ENCODE assay signal across 22 cellular contexts in genomic region chr2:113228991-113229716, GRCh38. TPM values are rescaled to one million over a fixed set of nuclear protein-coding genes. Genes with fewer than 3 reads are reported as not detected.
A peak's percentile ranks its signal among the peaks of the same experiment; 100 is the strongest.
DNase-seq lines count a peak whose midpoint lies in the region; ATAC-seq and TF ChIP-seq lines count a peak whose summit lies in the region.
"Had no signal": no experiment of that assay in that cellular context is flagged by ENCODE, and none has a peak within 500 bp of the region (broad histone marks: within the 10 kb centered on the region; RNA-seq: fewer than 3 reads in every experiment).

No MANE protein-coding gene starts in this region.

- H3K27ac Mint-ChIP-seq in GM23338 (no peak overlapping the region), brain (peak overlapping the region in 3 of 5 experiments; percentile 41 to 60 (median 54)), nephron (peak overlapping the region in 2 of 3 experiments; percentile 57 to 61)
- H3K27ac Mint-ChIP-seq in activated CD4-positive, alpha-beta T cell treated with anti-CD3 and anti-CD28 coated beads, Interleukin-2, amount 10 ng/mL, durations not matched to agents 7 days and 5 days, result no peak overlapping the region
- H3K27ac Mint-ChIP-seq: activated CD8-positive, alpha-beta T cell treated with anti-CD3 and anti-CD28 coated beads, Interleukin-2, amount 10 ng/mL, durations not matched to agents 7 days and 5 days; activated naive CD8-positive, alpha-beta T cell treated with anti-CD3 and anti-CD28 coated beads, Interleukin-2, amount 10 ng/mL, durations not matched to agents 7 days and 5 days; activated T-cell treated with anti-CD3 and anti-CD28 coated beads, Interleukin-2, amount 50 U/mL, for 72 hours; HFFc6 had no signal

- no peak overlapping the region for H2AFZ ChIP-seq in GM23338

- H3K27me3 Mint-ChIP-seq in GM23338 (ENCODE audit: insufficient read depth, low read depth, poor library complexity) (peaks cover 2% of the 10 kb centered on the region), brain (no peaks in the 10 kb centered on the region), nephron (ENCODE audit: low read depth) (peaks cover 4% of the 10 kb centered on the region)
- H3K27me3 Mint-ChIP-seq in activated CD4-positive, alpha-beta T cell treated with anti-CD3 and anti-CD28 coated beads, Interleukin-2, amount 10 ng/mL, durations not matched to agents 7 days and 5 days, result peaks cover 2% of the 10 kb centered on the region
- H3K27me3 Mint-ChIP-seq: stimulated activated naive CD8-positive, alpha-beta T cell treated with anti-CD3 and anti-CD28 coated beads, Interleukin-15, amount 100 ng/mL, for 72 hours had no signal

- CTCF ChIA-PET in activated CD4-positive, alpha-beta T cell treated with anti-CD3 and anti-CD28 coated beads, Interleukin-2, amount 10 ng/mL, durations not matched to agents 7 days and 5 days (lab: Charles Lee), result interaction anchor here (0.9 to 2.2 kb wide), 3 partner anchors 17 to 92 kb away, joined by 3 to 6 read pairs (median 3); no protein-coding TSS in a partner anchor

- no peaks in the 10 kb centered on the region for H3K9me2 ChIP-seq in GM23338 (ENCODE audit: insufficient read depth)

- H3K9me3 Mint-ChIP-seq in GM23338 (no peaks in the 10 kb centered on the region), brain (peaks cover 0 to 6% (median 0%) of the 10 kb centered on the region in 5 experiments), nephron (no peaks in the 10 kb centered on the region)
- H3K9me3 Mint-ChIP-seq in activated CD4-positive, alpha-beta T cell treated with anti-CD3 and anti-CD28 coated beads, Interleukin-2, amount 10 ng/mL, durations not matched to agents 7 days and 5 days, result no peaks in the 10 kb centered on the region
- H3K9me3 Mint-ChIP-seq: activated naive CD8-positive, alpha-beta T cell treated with anti-CD3 and anti-CD28 coated beads, Interleukin-2, amount 10 ng/mL, durations not matched to agents 7 days and 5 days; activated T-cell treated with anti-CD3 and anti-CD28 coated beads, Interleukin-2, amount 50 U/mL, for 72 hours; HFFc6; stimulated activated naive CD8-positive, alpha-beta T cell treated with anti-CD3 and anti-CD28 coated beads, Interleukin-15, amount 100 ng/mL, for 72 hours had no signal

- ATAC-seq in GM23338, result peak; percentile 61
- ATAC-seq in GM18909 (IDR thresholded peaks at IDR 0.05; ENCODE audit: poor library complexity, unreplicated experiment), result no peak
- ATAC-seq: activated CD8-positive, alpha-beta T cell treated with anti-CD3 and anti-CD28 coated beads, Interleukin-2, amount 10 ng/mL, durations not matched to agents 7 days and 5 days; activated T-cell treated with anti-CD3 and anti-CD28 coated beads, Interleukin-2, amount 50 U/mL, for 72 hours; gastroesophageal sphincter; left lung; Right ventricle myocardium inferior; sciatic nerve; stimulated activated naive CD8-positive, alpha-beta T cell treated with anti-CD3 and anti-CD28 coated beads, Interleukin-15, amount 100 ng/mL, for 72 hours had no signal

- H3K4me1 Mint-ChIP-seq in GM23338 (peaks cover 10% of the 10 kb centered on the region; the same call in 2 of the 3 replicates), brain (peaks cover 53% of the 10 kb centered on the region), nephron (peaks cover 49% of the 10 kb centered on the region)
- peaks cover 27% of the 10 kb centered on the region for H3K4me1 Mint-ChIP-seq in activated CD4-positive, alpha-beta T cell treated with anti-CD3 and anti-CD28 coated beads, Interleukin-2, amount 10 ng/mL, durations not matched to agents 7 days and 5 days

- H3K4me1 ChIP-seq in GM23338 (ENCODE audit: insufficient read depth), result peaks cover 8% of the 10 kb centered on the region; the same call in 1 of the 2 replicates
- H3K4me1 ChIP-seq: breast epithelium, left lung had no signal

- POLR2A ChIA-PET in activated CD4-positive, alpha-beta T cell treated with anti-CD3 and anti-CD28 coated beads, Interleukin-2, amount 10 ng/mL, durations not matched to agents 7 days and 5 days (lab: Charles Lee), result no interaction called here

- H3K36me3 ChIP-seq in GM23338 (ENCODE audit: insufficient read depth), result no peaks in the 10 kb centered on the region
- H3K36me3 ChIP-seq: breast epithelium, gastroesophageal sphincter, left lung, ovary had no signal

- peak; percentile 24 for DNase-seq in GM23338 (ENCODE audit: low spot score)
- peak; percentile 47 for DNase-seq in NCI-H226
- DNase-seq in activated CD4-positive, alpha-beta T cell treated with anti-CD3 and anti-CD28 coated beads, Interleukin-2, amount 10 ng/mL, durations not matched to agents 7 days and 5 days, result no peak
- no peak for DNase-seq in pons (ENCODE audit: low spot score)
- DNase-seq: activated CD8-positive, alpha-beta T cell treated with anti-CD3 and anti-CD28 coated beads, Interleukin-2, amount 10 ng/mL, durations not matched to agents 7 days and 5 days; activated naive CD8-positive, alpha-beta T cell treated with anti-CD3 and anti-CD28 coated beads, Interleukin-2, amount 10 ng/mL, durations not matched to agents 7 days and 5 days; activated T-cell treated with anti-CD3 and anti-CD28 coated beads, Interleukin-2, amount 50 U/mL, for 72 hours; erythroblast; HFFc6; KG1; left lung; NCI-H2171 treated with DMSO at 0.1 percent for 48 hours; ovary; stimulated activated naive CD8-positive, alpha-beta T cell treated with anti-CD3 and anti-CD28 coated beads, Interleukin-15, amount 100 ng/mL, for 72 hours had no signal

- H3F3A ChIP-seq in GM23338 (replicated peaks; ENCODE audit: low read depth), result no peaks in the 10 kb centered on the region

- no peaks in the 10 kb centered on the region for H4K20me1 ChIP-seq in GM23338 (replicated peaks; ENCODE audit: insufficient read depth)

- H3K79me2 ChIP-seq in GM23338 (replicated peaks; ENCODE audit: insufficient read depth), result no peaks in the 10 kb centered on the region

- H3K4me3 Mint-ChIP-seq in GM23338 (no peak overlapping the region), brain (no peak overlapping the region), nephron (no peak overlapping the region)
- H3K4me3 Mint-ChIP-seq in activated CD4-positive, alpha-beta T cell treated with anti-CD3 and anti-CD28 coated beads, Interleukin-2, amount 10 ng/mL, durations not matched to agents 7 days and 5 days, result no peak overlapping the region
- H3K4me3 Mint-ChIP-seq: activated CD8-positive, alpha-beta T cell treated with anti-CD3 and anti-CD28 coated beads, Interleukin-2, amount 10 ng/mL, durations not matched to agents 7 days and 5 days; activated T-cell treated with anti-CD3 and anti-CD28 coated beads, Interleukin-2, amount 50 U/mL, for 72 hours; HFFc6; stimulated activated naive CD8-positive, alpha-beta T cell treated with anti-CD3 and anti-CD28 coated beads, Interleukin-15, amount 100 ng/mL, for 72 hours had no signal

- TF ChIP-seq CTCF in GM23338 (conservative IDR thresholded peaks at IDR 0.05; ENCODE audit: low read depth in 2 of 2) (0 out of 4 replicates have a peak, but pooled peaks have one; percentile 15 to 32), brain (conservative IDR thresholded peaks at IDR 0.05) (no peak), nephron (IDR thresholded peaks at IDR 0.05; ENCODE audit: unreplicated experiment in 3 of 3) (no peak)

- H3K27ac ChIP-seq in GM23338 (ENCODE audit: low read depth), result no peak overlapping the region
- H3K27ac ChIP-seq: gastroesophageal sphincter, ovary, VCaP had no signal

- no peaks in the 10 kb centered on the region for H3K36me3 Mint-ChIP-seq in GM23338 (ENCODE audit: low read depth)
- no peaks in the 10 kb centered on the region for H3K36me3 Mint-ChIP-seq in brain
- H3K36me3 Mint-ChIP-seq in nephron (ENCODE audit: low read depth), result peaks cover 32% of the 10 kb centered on the region
- no peaks in the 10 kb centered on the region for H3K36me3 Mint-ChIP-seq in activated CD4-positive, alpha-beta T cell treated with anti-CD3 and anti-CD28 coated beads, Interleukin-2, amount 10 ng/mL, durations not matched to agents 7 days and 5 days (ENCODE audit: low read depth)

- no peaks in the 10 kb centered on the region for H3K27me3 ChIP-seq in GM23338 (ENCODE audit: insufficient read depth)
- H3K27me3 ChIP-seq: breast epithelium, gastroesophageal sphincter, left lung, ovary had no signal

- H3K4me3 ChIP-seq in GM23338, result no peak overlapping the region
- H3K4me3 ChIP-seq: breast epithelium, gastroesophageal sphincter, left lung, ovary had no signal

- H3K4me2 ChIP-seq in GM23338, result no peak overlapping the region

TF ChIP-seq in GM23338, 12 proteins besides CTCF, POLR2A, EP300 and RAD21 (continues in another document):
- TF ChIP-seq EZH2phosphoT487 (IDR thresholded peaks at IDR 0.05; ENCODE audit: unreplicated experiment) (no peak), ETS1 (IDR thresholded peaks at IDR 0.05) (no peak), POLR2AphosphoS5 (IDR thresholded peaks at IDR 0.05; ENCODE audit: low read depth) (no peak), CREB1 (CRISPR knock-in tag; IDR thresholded peaks at IDR 0.05; ENCODE audit: low read depth) (no peak), STAT1 (IDR thresholded peaks at IDR 0.05; ENCODE audit: unreplicated experiment) (no peak), ZNF331 (CRISPR knock-in tag; IDR thresholded peaks at IDR 0.05; ENCODE audit: low read depth) (no peak), NANOG (IDR thresholded peaks at IDR 0.05; ENCODE audit: borderline replicate concordance) (no peak)

RNA-seq across cellular contexts. Expression of gene PAX8, which starts 49.6 kb away (rescaled TPM):
- 0.16 and 0.21 TPM in 2 replicates for total RNA-seq in GM23338 (2014; rRNA removed; shearing (Covaris generic))
- polyA plus RNA-seq in GM23338 (2016; fragmentation: Nextera tagmentation; extraction: Ambion mirVana) (0.32 and 0.43 TPM in 2 replicates), brain (ENCODE audit: insufficient read depth, low read depth, low replicate concordance) (2.4 TPM)
- under 1 TPM; 0.69 to 0.74 TPM for total RNA-seq in activated CD4-positive, alpha-beta T cell treated with anti-CD3 and anti-CD28 coated beads, Interleukin-2, amount 10 ng/mL, durations not matched to agents 7 days and 5 days

RNA-seq across cellular contexts. Expression of gene PSD4, which starts 55.4 kb away (rescaled TPM):
- total RNA-seq in GM23338 (2014; rRNA removed; shearing (Covaris generic)), result 0.66 and 1.1 TPM in 2 replicates
- 0.06 and 0.19 TPM in 2 replicates for polyA plus RNA-seq in GM23338 (2016; fragmentation: Nextera tagmentation; extraction: Ambion mirVana)
- polyA plus RNA-seq in brain (ENCODE audit: insufficient read depth, low read depth, low replicate concordance), result 5.5 TPM
- 100 to 1,000 TPM; 329 to 335 TPM for total RNA-seq in activated CD4-positive, alpha-beta T cell treated with anti-CD3 and anti-CD28 coated beads, Interleukin-2, amount 10 ng/mL, durations not matched to agents 7 days and 5 days

Comparison
In these comparisons a context has a peak if more than half of its experiments do, and no peak if none do; other contexts are left out.
1. DNase-seq: peak in GM23338 (single experiment) and NCI-H226 (single experiment); none in activated CD4-positive, alpha-beta T cell treated with anti-CD3 and anti-CD28 coated beads, Interleukin-2, amount 10 ng/mL, durations not matched to agents 7 days and 5 days (single experiment) and pons (single experiment).
2. H3K27ac Mint-ChIP-seq: peak in brain (3 of 5) and nephron (2 of 3); none in GM23338 (single experiment) and activated CD4-positive, alpha-beta T cell treated with anti-CD3 and anti-CD28 coated beads, Interleukin-2, amount 10 ng/mL, durations not matched to agents 7 days and 5 days (single experiment).
3. CTCF ChIP-seq: peak in GM23338 (2 of 2); none in brain (0 of 2) and nephron (0 of 3).
4. RNA of gene PSD4, which starts 55.4 kb away (total RNA-seq): 329 to 335 TPM in activated CD4-positive, alpha-beta T cell treated with anti-CD3 and anti-CD28 coated beads, Interleukin-2, amount 10 ng/mL, durations not matched to agents 7 days and 5 days; 0.66 to 1.1 TPM in GM23338; every median in the first group is over 100 times any median in the second.